Comparison of ENCODE assay signal across 15 cellular contexts in the genomic region with DNA sequence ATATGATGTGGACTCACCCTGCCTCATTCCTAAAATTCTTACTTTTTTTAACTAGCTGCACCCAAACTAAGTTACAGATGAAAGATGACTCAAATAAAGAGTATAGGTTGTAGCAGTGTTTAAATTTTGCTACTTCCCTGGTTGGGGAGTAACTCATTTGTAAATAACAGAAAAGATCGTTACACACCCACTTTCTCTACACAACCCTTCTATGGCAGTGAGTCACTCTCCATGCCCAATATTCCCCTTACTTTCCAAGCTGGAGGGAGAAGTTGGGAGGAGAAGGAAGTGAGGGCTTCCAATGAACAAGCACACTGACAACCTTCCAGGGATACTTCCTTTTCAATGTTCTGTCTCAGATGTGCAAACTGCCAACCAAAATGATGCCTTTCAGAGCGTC. TPM values are rescaled to one million over a fixed set of nuclear protein-coding genes. Genes with fewer than 3 reads are reported as not detected.
DNase-seq lines count a peak whose midpoint lies in the region; ATAC-seq and TF ChIP-seq lines count a peak whose summit lies in the region.
"Had no signal": no experiment of that assay in that cellular context is flagged by ENCODE, and none has a peak within 500 bp of the region (broad histone marks: within the 10 kb centered on the region; RNA-seq: fewer than 3 reads in every experiment).

No MANE protein-coding gene starts in this region.

- no peak for ATAC-seq in stimulated activated memory B cell treated with anti-CD40 and anti-IgM and Interleukin-4, amounts not matched to agents 10 μg/mL and 1 μg/mL and 100 μg/mL, for 72 hours
- no peak for ATAC-seq in GM18502 (IDR thresholded peaks at IDR 0.05; ENCODE audit: poor library complexity, unreplicated experiment)
- ATAC-seq in GM18505 (IDR thresholded peaks at IDR 0.05; ENCODE audit: unreplicated experiment): no peak
- ATAC-seq: activated CD4-positive, alpha-beta T cell treated with anti-CD3 and anti-CD28 coated beads for 36 hours had no signal

- peak; percentile 16 for DNase-seq in HK-2 (ENCODE audit: unreplicated experiment)
- DNase-seq in RPMI7951 (ENCODE audit: low read depth): peak; percentile 46
- DNase-seq in fibroblast of lung (ENCODE audit: low read depth in 2 of 2): no peak
- no peak for DNase-seq in retinal pigment epithelial cell (ENCODE audit: low read depth)
- DNase-seq in epidermal melanocyte (ENCODE audit: insufficient read length, low spot score): no peak
- DNase-seq: activated CD4-positive, alpha-beta T cell treated with anti-CD3 and anti-CD28 coated beads for 36 hours; activated effector memory CD4-positive, alpha-beta T cell treated with Interleukin-2 at 50 U/mL for 16 hours; Caco-2; erythroblast; NCI-H1048; SW 1271 had no signal

- H3K36me3 ChIP-seq in fibroblast of lung (ENCODE audit: control insufficient read depth, insufficient read depth, low read length): no peaks in the 10 kb centered on the region
- H3K36me3 ChIP-seq: cardiac muscle cell had no signal

- H3K27ac Mint-ChIP-seq in stimulated activated memory B cell treated with anti-CD40 and anti-IgM and Interleukin-4, amounts not matched to agents 10 μg/mL and 1 μg/mL and 100 μg/mL, for 72 hours: no peak overlapping the region
- H3K27ac Mint-ChIP-seq: activated CD4-positive, alpha-beta T cell treated with anti-CD3 and anti-CD28 coated beads for 36 hours had no signal

- no peaks in the 10 kb centered on the region for H3K9me3 Mint-ChIP-seq in stimulated activated memory B cell treated with anti-CD40 and anti-IgM and Interleukin-4, amounts not matched to agents 10 μg/mL and 1 μg/mL and 100 μg/mL, for 72 hours

- TF ChIP-seq CTCF in fibroblast of lung (conservative IDR thresholded peaks at IDR 0.05 in 1 of 2, IDR thresholded peaks at IDR 0.05 in 1 of 2; ENCODE audit: low read depth in 1 of 2, low read length in 2 of 2): no peak
- TF ChIP-seq CTCF in retinal pigment epithelial cell (conservative IDR thresholded peaks at IDR 0.05; ENCODE audit: low read depth, low read length): no peak

- no peak overlapping the region for H2AFZ ChIP-seq in fibroblast of lung (ENCODE audit: low read length)

- no peaks in the 10 kb centered on the region for H3K36me3 Mint-ChIP-seq in stimulated activated memory B cell treated with anti-CD40 and anti-IgM and Interleukin-4, amounts not matched to agents 10 μg/mL and 1 μg/mL and 100 μg/mL, for 72 hours

- peaks cover 12% of the 10 kb centered on the region for H3K27me3 ChIP-seq in fibroblast of lung (ENCODE audit: control insufficient read depth, insufficient read depth, low read length)

- H3K4me1 Mint-ChIP-seq in stimulated activated memory B cell treated with anti-CD40 and anti-IgM and Interleukin-4, amounts not matched to agents 10 μg/mL and 1 μg/mL and 100 μg/mL, for 72 hours: no peaks in the 10 kb centered on the region
- H3K4me1 Mint-ChIP-seq: activated CD4-positive, alpha-beta T cell treated with anti-CD3 and anti-CD28 coated beads for 36 hours had no signal

- H3K4me3 Mint-ChIP-seq in stimulated activated memory B cell treated with anti-CD40 and anti-IgM and Interleukin-4, amounts not matched to agents 10 μg/mL and 1 μg/mL and 100 μg/mL, for 72 hours: no peak overlapping the region
- H3K4me3 Mint-ChIP-seq: activated CD4-positive, alpha-beta T cell treated with anti-CD3 and anti-CD28 coated beads for 36 hours had no signal

- H3K4me2 ChIP-seq in fibroblast of lung (ENCODE audit: extremely low read depth, insufficient read depth, low read length): peak overlapping the region; percentile 74

- no peaks in the 10 kb centered on the region for H3K9me3 ChIP-seq in fibroblast of lung (ENCODE audit: control insufficient read depth, insufficient read depth, low read depth, low read length)
- H3K9me3 ChIP-seq: Caco-2 had no signal

- no peaks in the 10 kb centered on the region for H4K20me1 ChIP-seq in fibroblast of lung (ENCODE audit: control insufficient read depth, extremely low read depth, insufficient read depth, low read length)

- no peaks in the 10 kb centered on the region for H3K79me2 ChIP-seq in fibroblast of lung (ENCODE audit: control insufficient read depth, insufficient read depth, low read length)

- no peaks in the 10 kb centered on the region for H3K4me1 ChIP-seq in fibroblast of lung (ENCODE audit: control insufficient read depth, extremely low read depth, insufficient read depth, low read length)
- H3K4me1 ChIP-seq: Caco-2 had no signal

- TF ChIP-seq POLR2A in GM18505 (IDR thresholded peaks at IDR 0.05; ENCODE audit: borderline replicate concordance, extremely low read depth, insufficient read depth, insufficient read length): no peak

- H3K4me3 ChIP-seq in fibroblast of lung (replicated peaks in 1 of 4; ENCODE audit: control extremely low read depth in 1 of 4, insufficient read depth in 1 of 4, low read depth in 3 of 4, low read length in 4 of 4) (peak overlapping the region in 1 of 4 experiments; percentile 64), retinal pigment epithelial cell (ENCODE audit: low read length) (peak overlapping the region; percentile 68)
- H3K4me3 ChIP-seq: cardiac muscle cell had no signal

- peaks cover 47% of the 10 kb centered on the region for H3K27me3 Mint-ChIP-seq in stimulated activated memory B cell treated with anti-CD40 and anti-IgM and Interleukin-4, amounts not matched to agents 10 μg/mL and 1 μg/mL and 100 μg/mL, for 72 hours

- no peak overlapping the region for H3K27ac ChIP-seq in fibroblast of lung (ENCODE audit: insufficient read depth, low read length)
- H3K27ac ChIP-seq: cardiac muscle cell had no signal

- no peak overlapping the region for H3K9ac ChIP-seq in fibroblast of lung (ENCODE audit: insufficient read depth, low read length)

RNA-seq across cellular contexts. Expression of a gene that starts 1.9 kb away (rescaled TPM):
- total RNA-seq in RPMI7951 (2014; rRNA removed; shearing (Covaris generic)): 1.3 and 1.4 TPM in 2 replicates
- total RNA-seq in fibroblast of lung: 0.51 and 1.2 TPM in 2 replicates
- polyA plus RNA-seq in fibroblast of lung: 0.28 TPM in 2 replicates
- polyA plus RNA-seq in fibroblast of lung (2012): 0.26 and 0.27 TPM in 2 replicates
- polyA minus RNA-seq in fibroblast of lung (ENCODE audit: low replicate concordance): 0.04 and 0.78 TPM in 2 replicates
- total RNA-seq: activated CD4-positive, alpha-beta T cell treated with anti-CD3 and anti-CD28 coated beads for 36 hours had no signal

Comparison
In these comparisons a context has a peak if more than half of its experiments do, and no peak if none do; other contexts are left out.
1. DNase-seq: peak in HK-2 (single experiment) and RPMI7951 (single experiment); none in fibroblast of lung (0 of 2), retinal pigment epithelial cell (single experiment) and epidermal melanocyte (single experiment).